In the genomic region with DNA sequence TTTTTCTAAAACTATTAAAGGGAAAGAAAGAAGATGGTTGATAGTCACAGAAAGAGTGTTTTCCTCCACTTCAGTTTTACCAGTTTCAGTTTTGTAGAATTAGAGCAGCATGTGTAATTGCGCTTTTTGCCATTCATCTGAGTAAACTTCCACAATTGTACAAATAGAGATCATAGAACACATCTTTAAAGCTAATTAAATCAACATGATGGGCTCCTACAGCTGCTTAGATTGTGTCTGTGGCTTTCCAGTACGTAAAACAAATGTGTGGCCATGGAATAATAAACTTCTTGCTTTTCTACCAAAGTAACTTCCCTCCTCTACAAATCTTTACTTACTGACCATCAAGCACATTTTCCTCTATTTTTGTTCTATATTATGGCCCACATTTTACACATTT, we compare ENCODE assay signal across 17 cellular contexts.
"Had no signal": no experiment of that assay in that cellular context is flagged by ENCODE, and none has a peak within 500 bp of the region (broad histone marks: within the 10 kb centered on the region; RNA-seq: fewer than 3 reads in every experiment).

No MANE protein-coding gene starts in this region.

- ATAC-seq: activated CD8-positive, alpha-beta T cell treated with anti-CD3 and anti-CD28 coated beads, Interleukin-2, amount 10 ng/mL, durations not matched to agents 7 days and 5 days; effector memory CD8-positive, alpha-beta T cell; heart right ventricle; left ventricle myocardium superior had no signal

- H3K27me3 Mint-ChIP-seq: effector memory CD8-positive, alpha-beta T cell; stimulated activated naive CD8-positive, alpha-beta T cell treated with anti-CD3 and anti-CD28 coated beads, Interleukin-15, Interleukin-2, amounts not matched to agents 100 ng/mL and 50 ng/mL, for 24 hours had no signal

- H2AFZ ChIP-seq: parathyroid adenoma had no signal

- H3K27ac ChIP-seq: brain microvascular endothelial cell, heart right ventricle, parathyroid adenoma, testis had no signal

- H3K4me1 ChIP-seq: parathyroid adenoma, testis had no signal

- H3K27ac Mint-ChIP-seq: activated CD8-positive, alpha-beta T cell treated with anti-CD3 and anti-CD28 coated beads, Interleukin-2, amount 10 ng/mL, durations not matched to agents 7 days and 5 days; activated T-helper 1 cell treated with anti-CD3 and anti-CD28 coated beads, Interleukin-12 subunit alpha, Interleukin-12 subunit beta, Interleukin-2, Interleukin-4 antibody, amounts not matched to agents 30 ng/mL and 10 ng/mL and 1 ng/mL, durations not matched to agents 14 hours and 24 hours and 36 hours; effector memory CD8-positive, alpha-beta T cell; stimulated activated naive CD8-positive, alpha-beta T cell treated with anti-CD3 and anti-CD28 coated beads, Interleukin-15, Interleukin-2, amounts not matched to agents 100 ng/mL and 50 ng/mL, for 24 hours; T-helper 1 cell treated with Interleukin-12 subunit alpha and Interleukin-12 subunit beta and Interleukin-4 antibody, amounts not matched to agents 30 μg/mL and 1 μg/mL, for 36 hours had no signal

- H3K9me3 Mint-ChIP-seq: activated T-helper 1 cell treated with anti-CD3 and anti-CD28 coated beads, Interleukin-12 subunit alpha, Interleukin-12 subunit beta, Interleukin-2, Interleukin-4 antibody, amounts not matched to agents 30 ng/mL and 10 ng/mL and 1 ng/mL, durations not matched to agents 14 hours and 24 hours and 36 hours; stimulated activated naive CD8-positive, alpha-beta T cell treated with anti-CD3 and anti-CD28 coated beads, Interleukin-15, Interleukin-2, amounts not matched to agents 100 ng/mL and 50 ng/mL, for 24 hours; T-helper 1 cell treated with Interleukin-12 subunit alpha and Interleukin-12 subunit beta and Interleukin-4 antibody, amounts not matched to agents 30 μg/mL and 1 μg/mL, for 36 hours had no signal

- H3K4me3 Mint-ChIP-seq: activated CD8-positive, alpha-beta T cell treated with anti-CD3 and anti-CD28 coated beads, Interleukin-2, amount 10 ng/mL, durations not matched to agents 7 days and 5 days; activated T-helper 1 cell treated with anti-CD3 and anti-CD28 coated beads, Interleukin-12 subunit alpha, Interleukin-12 subunit beta, Interleukin-2, Interleukin-4 antibody, amounts not matched to agents 30 ng/mL and 10 ng/mL and 1 ng/mL, durations not matched to agents 14 hours and 24 hours and 36 hours; effector memory CD8-positive, alpha-beta T cell; stimulated activated naive CD8-positive, alpha-beta T cell treated with anti-CD3 and anti-CD28 coated beads, Interleukin-15, Interleukin-2, amounts not matched to agents 100 ng/mL and 50 ng/mL, for 24 hours; T-helper 1 cell treated with Interleukin-12 subunit alpha and Interleukin-12 subunit beta and Interleukin-4 antibody, amounts not matched to agents 30 μg/mL and 1 μg/mL, for 36 hours had no signal

- H3K9ac ChIP-seq: parathyroid adenoma had no signal

- H3K79me2 ChIP-seq: parathyroid adenoma had no signal

- H3K9me3 ChIP-seq: heart right ventricle, testis had no signal

- DNase-seq: activated CD4-positive, alpha-beta T cell treated with anti-CD3 and anti-CD28 coated beads for 48 hours; activated CD8-positive, alpha-beta T cell treated with anti-CD3 and anti-CD28 coated beads, Interleukin-2, amount 10 ng/mL, durations not matched to agents 7 days and 5 days; activated naive CD4-positive, alpha-beta T cell treated with anti-CD3 and anti-CD28 coated beads, Interleukin-2, amount 50 U/mL, for 16 hours; amniotic stem cell; brain microvascular endothelial cell; effector memory CD8-positive, alpha-beta T cell; erythroblast; heart right ventricle; left ventricle myocardium superior; mesendoderm; stimulated activated CD4-positive, alpha-beta T cell treated with anti-CD3 and anti-CD28 coated beads, Interleukin-15, amount 100 ng/mL, for 24 hours; stimulated activated CD4-positive, alpha-beta T cell treated with anti-CD3 and anti-CD28 coated beads, Interleukin-4, amount 100 ng/mL, for 24 hours; testis had no signal

- H3K4me3 ChIP-seq: heart right ventricle, testis had no signal

- H3K27me3 ChIP-seq: brain microvascular endothelial cell, heart right ventricle, testis had no signal

- H3K36me3 ChIP-seq: brain microvascular endothelial cell, heart right ventricle had no signal
